Comparison of ENCODE assay signal across 12 cellular contexts in genomic region chr2:120625865-120626560, GRCh38.
DNase-seq lines count a peak whose midpoint lies in the region; ATAC-seq and TF ChIP-seq lines count a peak whose summit lies in the region.
"Had no signal": no experiment of that assay in that cellular context is flagged by ENCODE, and none has a peak within 500 bp of the region (broad histone marks: within the 10 kb centered on the region; RNA-seq: fewer than 3 reads in every experiment).

No MANE protein-coding gene starts in this region.

- no peaks in the 10 kb centered on the region for H3K4me1 ChIP-seq in upper lobe of right lung
- H3K4me1 ChIP-seq in GM23338 (ENCODE audit: insufficient read depth) = no peaks in the 10 kb centered on the region

- intact Hi-C loops in upper lobe of right lung (cut with DNase I) = no loop called here

- DNase-seq in SIG-M5 treated with dmso at 0.1 percent for 504 hours (lab: John Stamatoyannopoulos, UW; ENCODE audit: unreplicated experiment) (peak; percentile 12), SIG-M5 (lab: John Stamatoyannopoulos, UW) (no peak), SHP77 treated with DMSO at 0.1 percent for 48 hours (lab: John Stamatoyannopoulos, UW) (peak; percentile 96), left lobe of liver (ENCODE audit: low spot score) (peak; percentile 51), upper lobe of right lung (peak; percentile 89), GM23338 (ENCODE audit: low spot score) (no peak), NCI-H1694 (lab: John Stamatoyannopoulos, UW) (no peak)
- DNase-seq: NCI-H1105, T-helper 1 cell had no signal

- H3K27me3 ChIP-seq in upper lobe of right lung (no peaks in the 10 kb centered on the region), GM23338 (ENCODE audit: insufficient read depth) (no peaks in the 10 kb centered on the region)

- ATAC-seq in left lobe of liver (peak; percentile 62), upper lobe of right lung (peak; percentile 85), HG02763 (IDR thresholded peaks at IDR 0.05; ENCODE audit: unreplicated experiment) (no peak), GM23338 (no peak)

- no peak overlapping the region for H3K4me2 ChIP-seq in GM23338

- H3F3A ChIP-seq in GM23338 (replicated peaks; ENCODE audit: low read depth) = no peaks in the 10 kb centered on the region

- no peaks in the 10 kb centered on the region for H3K4me1 Mint-ChIP-seq in GM23338
- H3K4me1 Mint-ChIP-seq: brain had no signal

- no peaks in the 10 kb centered on the region for H3K9me2 ChIP-seq in GM23338 (ENCODE audit: insufficient read depth)

- H2AFZ ChIP-seq in GM23338 = no peak overlapping the region

- no peaks in the 10 kb centered on the region for H3K9me3 Mint-ChIP-seq in GM23338
- H3K9me3 Mint-ChIP-seq: activated T-helper 2 cell treated with anti-CD3 and anti-CD28 coated beads, Interferon-gamma antibody, Interleukin-2, Interleukin-4, amounts not matched to agents 10 μg/mL and 5 μg/mL and 100 μg/mL, durations not matched to agents 14 hours and 24 hours and 36 hours had no signal

- peaks cover 8% of the 10 kb centered on the region for H3K27me3 Mint-ChIP-seq in GM23338 (ENCODE audit: insufficient read depth, low read depth, poor library complexity)

- H3K36me3 Mint-ChIP-seq in GM23338 (ENCODE audit: low read depth) = no peaks in the 10 kb centered on the region
- H3K36me3 Mint-ChIP-seq: brain had no signal

- H3K27ac ChIP-seq in upper lobe of right lung = peak overlapping the region; percentile 51
- no peak overlapping the region for H3K27ac ChIP-seq in GM23338 (ENCODE audit: low read depth)

- H4K20me1 ChIP-seq in GM23338 (replicated peaks; ENCODE audit: insufficient read depth) = no peaks in the 10 kb centered on the region

- TF ChIP-seq CTCF in upper lobe of right lung (IDR thresholded peaks at IDR 0.05) = no peak
- no peak for TF ChIP-seq CTCF in GM23338 (conservative IDR thresholded peaks at IDR 0.05; ENCODE audit: low read depth in 2 of 2)

- H3K79me2 ChIP-seq in GM23338 (replicated peaks; ENCODE audit: insufficient read depth) = no peaks in the 10 kb centered on the region

- no peak overlapping the region for H3K4me3 Mint-ChIP-seq in GM23338
- H3K4me3 Mint-ChIP-seq: brain had no signal

- no peaks in the 10 kb centered on the region for H3K36me3 ChIP-seq in upper lobe of right lung
- H3K36me3 ChIP-seq in GM23338 (ENCODE audit: insufficient read depth) = no peaks in the 10 kb centered on the region

- no peak overlapping the region for H3K4me3 ChIP-seq in upper lobe of right lung
- no peak overlapping the region for H3K4me3 ChIP-seq in GM23338

- H3K27ac Mint-ChIP-seq in GM23338 = no peak overlapping the region
- H3K27ac Mint-ChIP-seq: activated T-helper 2 cell treated with anti-CD3 and anti-CD28 coated beads, Interferon-gamma antibody, Interleukin-2, Interleukin-4, amounts not matched to agents 10 μg/mL and 5 μg/mL and 100 μg/mL, durations not matched to agents 14 hours and 24 hours and 36 hours; brain had no signal

- no peaks in the 10 kb centered on the region for H3K9me3 ChIP-seq in upper lobe of right lung

TF ChIP-seq in GM23338, 12 proteins besides CTCF, POLR2A, EP300 and RAD21:
- TF ChIP-seq CREB1 (CRISPR knock-in tag; IDR thresholded peaks at IDR 0.05; ENCODE audit: low read depth) = no peak

Comparison
In these comparisons a context has a peak if more than half of its experiments do, and no peak if none do; other contexts are left out.
1. DNase-seq: peak in SIG-M5 treated with dmso at 0.1 percent for 504 hours (single experiment), SHP77 treated with DMSO at 0.1 percent for 48 hours (single experiment), left lobe of liver (single experiment) and upper lobe of right lung (single experiment); none in SIG-M5 (single experiment), GM23338 (single experiment) and NCI-H1694 (single experiment).
2. ATAC-seq: peak in left lobe of liver (single experiment) and upper lobe of right lung (single experiment); none in HG02763 (single experiment) and GM23338 (single experiment).